8 cellular contexts compared by ENCODE assay signal in genomic region chr1:10788592-10789006, GRCh38. TPM values are rescaled to one million over a fixed set of nuclear protein-coding genes. Genes with fewer than 3 reads are reported as not detected.
DNase-seq lines count a peak whose midpoint lies in the region; ATAC-seq and TF ChIP-seq lines count a peak whose summit lies in the region.

No MANE protein-coding gene starts in this region.

- in situ Hi-C loops in SK-MEL-5 (cut with HindIII; ENCODE audit: low pct_unique_long_range_greater_than_20kb, low sequenced_read_pairs): no loop called here

- ATAC-seq in Right ventricle myocardium inferior (peak; percentile 94), HG02642 (IDR thresholded peaks at IDR 0.05; ENCODE audit: poor library complexity, unreplicated experiment) (no peak), GM19324 (IDR thresholded peaks at IDR 0.05; ENCODE audit: low FRiP score, unreplicated experiment) (no peak)
- ATAC-seq in activated CD8-positive, alpha-beta T cell treated with anti-CD3 and anti-CD28 coated beads, Interleukin-2, amount 10 ng/mL, durations not matched to agents 7 days and 5 days: no peak

- TF ChIP-seq CTCF in osteocyte (IDR thresholded peaks at IDR 0.05): peak; percentile 47

- peak in 12 of 14 donors; percentile 13 to 89 (median 50) for DNase-seq in C1 segment of cervical spinal cord (lab: John Stamatoyannopoulos, UW)
- peak; percentile 27 for DNase-seq in SK-MEL-5 (ENCODE audit: low read depth, low spot score)
- no peak for DNase-seq in Right ventricle myocardium inferior (ENCODE audit: missing footprints)
- DNase-seq in osteocyte (ENCODE audit: extremely low spot score, unreplicated experiment): no peak
- DNase-seq in activated CD8-positive, alpha-beta T cell treated with anti-CD3 and anti-CD28 coated beads, Interleukin-2, amount 10 ng/mL, durations not matched to agents 7 days and 5 days: no peak
- no peak for DNase-seq in activated T-cell treated with anti-CD3 and anti-CD28 coated beads, Interleukin-2, amount 50 U/mL, for 1 hour

- peaks cover 5% of the 10 kb centered on the region for H3K4me1 Mint-ChIP-seq in osteocyte (ENCODE audit: unreplicated experiment)
- H3K4me1 Mint-ChIP-seq in activated CD8-positive, alpha-beta T cell treated with anti-CD3 and anti-CD28 coated beads, Interleukin-2, amount 10 ng/mL, durations not matched to agents 7 days and 5 days (ENCODE audit: low read depth): peaks cover 4% of the 10 kb centered on the region

- intact Hi-C loops in Right ventricle myocardium inferior (cut with DNase I): loop anchor here (2.0 to 5.0 kb wide), 3 partner anchors 41 to 281 kb away; no protein-coding TSS in a partner anchor

- POLR2A ChIA-PET in activated CD8-positive, alpha-beta T cell treated with anti-CD3 and anti-CD28 coated beads, Interleukin-2, amount 10 ng/mL, durations not matched to agents 7 days and 5 days (lab: Charles Lee): no interaction called here

- H3K4me3 Mint-ChIP-seq in osteocyte (ENCODE audit: unreplicated experiment): no peak overlapping the region
- no peak overlapping the region for H3K4me3 Mint-ChIP-seq in activated CD8-positive, alpha-beta T cell treated with anti-CD3 and anti-CD28 coated beads, Interleukin-2, amount 10 ng/mL, durations not matched to agents 7 days and 5 days

- CTCF ChIA-PET in activated CD8-positive, alpha-beta T cell treated with anti-CD3 and anti-CD28 coated beads, Interleukin-2, amount 10 ng/mL, durations not matched to agents 7 days and 5 days (lab: Charles Lee): no interaction called here

- H3K36me3 Mint-ChIP-seq in osteocyte (ENCODE audit: unreplicated experiment): no peaks in the 10 kb centered on the region
- H3K36me3 Mint-ChIP-seq in activated CD8-positive, alpha-beta T cell treated with anti-CD3 and anti-CD28 coated beads, Interleukin-2, amount 10 ng/mL, durations not matched to agents 7 days and 5 days (ENCODE audit: low read depth): no peaks in the 10 kb centered on the region

- H3K27ac Mint-ChIP-seq in osteocyte (ENCODE audit: unreplicated experiment): no peak overlapping the region
- H3K27ac Mint-ChIP-seq in activated CD8-positive, alpha-beta T cell treated with anti-CD3 and anti-CD28 coated beads, Interleukin-2, amount 10 ng/mL, durations not matched to agents 7 days and 5 days: no peak overlapping the region

- no peaks in the 10 kb centered on the region for H3K9me3 Mint-ChIP-seq in osteocyte (ENCODE audit: unreplicated experiment)
- no peaks in the 10 kb centered on the region for H3K9me3 Mint-ChIP-seq in activated CD8-positive, alpha-beta T cell treated with anti-CD3 and anti-CD28 coated beads, Interleukin-2, amount 10 ng/mL, durations not matched to agents 7 days and 5 days (ENCODE audit: insufficient read depth)

- H3K27me3 Mint-ChIP-seq in osteocyte (ENCODE audit: unreplicated experiment): peaks cover 46% of the 10 kb centered on the region
- peaks cover 17% of the 10 kb centered on the region for H3K27me3 Mint-ChIP-seq in activated CD8-positive, alpha-beta T cell treated with anti-CD3 and anti-CD28 coated beads, Interleukin-2, amount 10 ng/mL, durations not matched to agents 7 days and 5 days (ENCODE audit: low read depth)

RNA-seq across cellular contexts. Expression of gene CASZ1, which starts 7.8 kb away (rescaled TPM):
- total RNA-seq in SK-MEL-5 (2014; rRNA removed; shearing (Covaris generic)): 0.69 and 0.96 TPM in 2 replicates
- polyA plus RNA-seq in SK-MEL-5 (2015; cell fraction: cytosol; rRNA removed): 2.7 and 2.8 TPM in 2 replicates
- 2.2 and 3.0 TPM in 2 replicates for polyA plus RNA-seq in SK-MEL-5 (2015; cell fraction: nucleus; rRNA removed)
- 58.2 TPM for total RNA-seq in Right ventricle myocardium inferior
- total RNA-seq in osteocyte: 1.2 and 1.8 TPM in 2 replicates
- total RNA-seq in activated CD8-positive, alpha-beta T cell treated with anti-CD3 and anti-CD28 coated beads, Interleukin-2, amount 10 ng/mL, durations not matched to agents 7 days and 5 days: 10 to 100 TPM in 1 of 2 experiments, 1 to 10 TPM in 1; 9.9 to 10.2 TPM

Comparison
In these comparisons a context has a peak if more than half of its experiments do, and no peak if none do; other contexts are left out.
1. DNase-seq: peak in C1 segment of cervical spinal cord (12 of 14) and SK-MEL-5 (single experiment); none in Right ventricle myocardium inferior (single experiment), osteocyte (single experiment), activated CD8-positive, alpha-beta T cell treated with anti-CD3 and anti-CD28 coated beads, Interleukin-2, amount 10 ng/mL, durations not matched to agents 7 days and 5 days (single experiment) and activated T-cell treated with anti-CD3 and anti-CD28 coated beads, Interleukin-2, amount 50 U/mL, for 1 hour (single experiment).